In the genomic region with DNA sequence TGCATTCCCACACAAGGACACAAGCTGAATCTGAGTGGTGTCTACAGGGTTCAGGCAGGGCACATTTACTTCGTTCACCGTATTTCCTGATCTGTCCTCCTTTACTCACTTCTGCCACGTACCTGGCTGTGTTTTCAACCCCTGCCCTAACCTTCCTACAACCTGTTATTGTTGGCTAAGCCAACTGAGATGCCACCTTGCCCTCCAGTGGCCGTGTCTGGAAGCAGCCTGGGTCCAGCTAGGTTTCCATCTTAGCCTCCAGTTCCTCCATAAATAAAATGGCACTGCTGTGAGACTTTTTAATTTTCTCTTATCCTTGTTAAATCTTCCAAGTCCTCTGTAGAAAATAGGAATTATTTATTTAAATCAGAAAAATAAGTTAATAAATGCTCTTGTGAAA, we compare ENCODE assay signal across 9 cellular contexts.
A peak's percentile ranks its signal among the peaks of the same experiment; 100 is the strongest.
DNase-seq lines count a peak whose midpoint lies in the region; ATAC-seq and TF ChIP-seq lines count a peak whose summit lies in the region.
"Had no signal": no experiment of that assay in that cellular context is flagged by ENCODE, and none has a peak within 500 bp of the region (broad histone marks: within the 10 kb centered on the region; RNA-seq: fewer than 3 reads in every experiment).

No MANE protein-coding gene starts in this region.

- H3K4me3 ChIP-seq in PC-9, result no peak overlapping the region

- H3K36me3 ChIP-seq in PC-9 (ENCODE audit: low read depth), result no peaks in the 10 kb centered on the region

- no peaks in the 10 kb centered on the region for H3K9me2 ChIP-seq in PC-9 (ENCODE audit: insufficient read depth)

- no TSS peak for BruUV-seq in PC-9 (replicated peaks; lab: Mats Ljungman, UMichigan)

- H3F3A ChIP-seq in PC-9 (ENCODE audit: insufficient read depth, low read depth), result no peaks in the 10 kb centered on the region

- no peaks in the 10 kb centered on the region for H3K79me2 ChIP-seq in PC-9 (ENCODE audit: low read depth)

- intact Hi-C loops in PC-9 (cut with micrococcal nuclease; ENCODE audit: unreplicated experiment), result loop anchor here (1.0 to 5.0 kb wide), 2 partner anchors 278 to 350 kb away; no protein-coding TSS in a partner anchor
- intact Hi-C loops in cardiac septum (cut with DNase I), result no loop called here

- no peaks in the 10 kb centered on the region for H4K20me1 ChIP-seq in PC-9 (ENCODE audit: insufficient read depth)

- ATAC-seq in GM21529 (IDR thresholded peaks at IDR 0.05; ENCODE audit: unreplicated experiment) (peak; percentile 85), HG03469 (IDR thresholded peaks at IDR 0.05; ENCODE audit: unreplicated experiment) (no peak), HG02623 (IDR thresholded peaks at IDR 0.05; ENCODE audit: unreplicated experiment) (no peak)

- no peak overlapping the region for H2AFZ ChIP-seq in PC-9

- H3K4me2 ChIP-seq in PC-9, result no peak overlapping the region

- CTCF ChIA-PET in PC-9 (lab: Charles Lee), result no interaction called here

- TF ChIP-seq CTCF in PC-9 (conservative IDR thresholded peaks at IDR 0.05), result peak; percentile 51; the same call in 1 of the 2 replicates

- no peaks in the 10 kb centered on the region for H3K4me1 ChIP-seq in PC-9 (replicated peaks; ENCODE audit: insufficient read depth)

- H3K27ac ChIP-seq in PC-9, result no peak overlapping the region

- H3K27me3 ChIP-seq in PC-9 (ENCODE audit: insufficient read depth, low read depth), result no peaks in the 10 kb centered on the region

- POLR2A ChIA-PET in PC-9 (lab: Charles Lee; ENCODE audit: unreplicated experiment), result no interaction called here

- DNase-seq in ELR (ENCODE audit: low read depth) (peak; percentile 3), PC-9 (peak in 1 of 2 experiments; percentile 11), kidney glomerular epithelial cell (lab: John Stamatoyannopoulos, UW) (peak; percentile 47), DMS79 treated with DMSO at 0.1 percent for 48 hours (lab: John Stamatoyannopoulos, UW) (no peak), cardiac septum (ENCODE audit: low spot score) (no peak)
- DNase-seq: IMR-90 had no signal

- H3K9me3 ChIP-seq in PC-9 (ENCODE audit: insufficient read depth, low read depth), result no peaks in the 10 kb centered on the region

Comparison
In these comparisons a context has a peak if more than half of its experiments do, and no peak if none do; other contexts are left out.
1. DNase-seq: peak in ELR (single experiment) and kidney glomerular epithelial cell (single experiment); none in DMS79 treated with DMSO at 0.1 percent for 48 hours (single experiment) and cardiac septum (single experiment).